30 cellular contexts compared by ENCODE assay signal in genomic region chr15:80371924-80372323, GRCh38. TPM values are rescaled to one million over a fixed set of nuclear protein-coding genes. Genes with fewer than 3 reads are reported as not detected.
"Had no signal": no experiment of that assay in that cellular context is flagged by ENCODE, and none has a peak within 500 bp of the region (broad histone marks: within the 10 kb centered on the region; RNA-seq: fewer than 3 reads in every experiment).

No MANE protein-coding gene starts in this region.

- ATAC-seq: left colon; left lung; lower lobe of right lung; naive thymus-derived CD8-positive, alpha-beta T cell; sciatic nerve; stimulated activated naive B cell treated with anti-CD40 and anti-IgM and Interleukin-4, amounts not matched to agents 10 μg/mL and 1 μg/mL and 100 μg/mL, for 72 hours; stimulated activated naive CD8-positive, alpha-beta T cell treated with anti-CD3 and anti-CD28 coated beads, Interleukin-15, Interleukin-2, amounts not matched to agents 100 U/mL and 50 U/mL, for 24 hours had no signal

- H3K9me3 ChIP-seq: testis, thyroid gland, vagina had no signal

- DNase-seq: hypothalamus; immature natural killer cell; kidney; left colon; left lung; lower lobe of right lung; mammary epithelial cell; mesenchymal stem cell; naive thymus-derived CD8-positive, alpha-beta T cell; nucleus accumbens; stimulated activated CD4-positive, alpha-beta T cell treated with anti-CD3 and anti-CD28 coated beads, Interleukin-12 subunit alpha, Interleukin-12 subunit beta, amount 100 ng/mL, for 4 hours; stimulated activated CD4-positive, alpha-beta T cell treated with anti-CD3 and anti-CD28 coated beads, Interleukin-15, amount 100 ng/mL, for 24 hours; stimulated activated CD4-positive, alpha-beta T cell treated with anti-CD3 and anti-CD28 coated beads, Interleukin-2, amount 100 ng/mL, for 24 hours; stimulated activated CD4-positive, alpha-beta T cell treated with anti-CD3 and anti-CD28 coated beads, Interleukin-4, amount 100 ng/mL, for 1 hour; stimulated activated naive B cell treated with anti-CD40 and anti-IgM and Interleukin-4, amounts not matched to agents 10 μg/mL and 1 μg/mL and 100 μg/mL, for 72 hours; stimulated activated naive CD8-positive, alpha-beta T cell treated with anti-CD3 and anti-CD28 coated beads, Interleukin-15, Interleukin-2, amounts not matched to agents 100 U/mL and 50 U/mL, for 24 hours; stomach; testis; thyroid gland; transverse colon; upper lobe of left lung had no signal

- H3K27me3 Mint-ChIP-seq: progenitor cell of endocrine pancreas had no signal

- H3K27ac Mint-ChIP-seq: immature natural killer cell; naive thymus-derived CD8-positive, alpha-beta T cell; nephron; progenitor cell of endocrine pancreas; stimulated activated naive B cell treated with anti-CD40 and anti-IgM and Interleukin-4, amounts not matched to agents 10 μg/mL and 1 μg/mL and 100 μg/mL, for 72 hours had no signal

- H3K79me2 ChIP-seq: parathyroid adenoma had no signal

- H3K27me3 ChIP-seq: left lung, right atrium auricular region, stomach, testis, thyroid gland, transverse colon, upper lobe of left lung, vagina had no signal

- H2AFZ ChIP-seq: parathyroid adenoma had no signal

- H3K4me1 Mint-ChIP-seq: immature natural killer cell; naive thymus-derived CD8-positive, alpha-beta T cell; nephron; neural crest cell; stimulated activated naive B cell treated with anti-CD40 and anti-IgM and Interleukin-4, amounts not matched to agents 10 μg/mL and 1 μg/mL and 100 μg/mL, for 72 hours had no signal

- H3K4me3 ChIP-seq: left lung, lower lobe of right lung, right atrium auricular region, skin epidermis, stomach, testis, thyroid gland, transverse colon, upper lobe of left lung, vagina had no signal

- H3K27ac ChIP-seq: left lung, lower lobe of right lung, parathyroid adenoma, right atrium auricular region, skin epidermis, stomach, testis, thyroid gland, transverse colon, upper lobe of left lung, vagina had no signal

- H3K4me3 Mint-ChIP-seq: immature natural killer cell; naive thymus-derived CD8-positive, alpha-beta T cell; nephron; neural crest cell; stimulated activated naive B cell treated with anti-CD40 and anti-IgM and Interleukin-4, amounts not matched to agents 10 μg/mL and 1 μg/mL and 100 μg/mL, for 72 hours had no signal

- H3K36me3 ChIP-seq: left lung, lower lobe of right lung, right atrium auricular region, stomach, thyroid gland, transverse colon, upper lobe of left lung, vagina had no signal

- H3K4me1 ChIP-seq: left lung, lower lobe of right lung, parathyroid adenoma, stomach, testis, thyroid gland, transverse colon, upper lobe of left lung, vagina had no signal

- FAIRE-seq: islet of Langerhans, kidney had no signal

RNA-seq across cellular contexts. Expression of gene ARNT2, which starts 32.3 kb away (rescaled TPM):
- total RNA-seq: naive thymus-derived CD8-positive, alpha-beta T cell had no signal
- polyA plus RNA-seq: immature natural killer cell; naive thymus-derived CD8-positive, alpha-beta T cell had no signal
